In the genomic region with DNA sequence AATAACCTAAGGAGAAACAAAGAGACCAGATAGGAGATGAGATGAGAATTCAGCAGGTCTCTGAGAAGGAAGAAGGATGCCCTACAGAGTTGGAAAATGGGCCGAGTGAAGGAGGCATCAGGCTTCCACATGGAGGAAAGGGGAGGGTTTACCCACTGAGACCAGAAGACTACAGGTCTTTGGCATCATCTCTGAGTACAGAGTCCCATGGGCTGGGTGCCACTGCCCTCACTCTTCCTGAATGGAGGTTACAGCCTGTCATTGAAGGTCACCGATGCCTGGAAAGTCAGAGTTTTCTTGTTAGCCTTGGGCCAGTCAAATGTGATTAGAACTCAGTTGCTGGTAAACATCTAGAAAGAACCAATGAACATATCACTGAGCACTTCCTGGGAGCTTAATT, we compare ENCODE assay signal across 17 cellular contexts. TPM values are rescaled to one million over a fixed set of nuclear protein-coding genes. Genes with fewer than 3 reads are reported as not detected.
"Had no signal": no experiment of that assay in that cellular context is flagged by ENCODE, and none has a peak within 500 bp of the region (broad histone marks: within the 10 kb centered on the region; RNA-seq: fewer than 3 reads in every experiment).

No MANE protein-coding gene starts in this region.

- ATAC-seq: SK-N-SH treated with all-trans-retinoic acid at 6 μM for 48 hours had no signal

- H3K27ac ChIP-seq: SJCRH30 had no signal

- H3K4me1 ChIP-seq: SJCRH30 had no signal

- H3K4me3 ChIP-seq: MG63, SJCRH30 had no signal

- DNase-seq: Karpas-422, KG1, MG63, NCI-H1092 treated with DMSO at 0.1 percent for 48 hours, NCI-H187, NCI-H2029, NCI-H2171, NCI-H226, NCI-H446, NCI-H510A, NCI-H524 treated with DMSO at 0.1 percent for 48 hours, NCI-H82, RPMI8226, SHP77 treated with DMSO at 0.1 percent for 48 hours, SJCRH30 had no signal

- H3K27me3 ChIP-seq: MG63, SJCRH30 had no signal

RNA-seq across cellular contexts. Expression of gene SCGB2B2, which starts 10.4 kb away (rescaled TPM):
- total RNA-seq: HT-29, SJCRH30 had no signal
